ENCODE assay signal across 8 cellular contexts in the genomic region with DNA sequence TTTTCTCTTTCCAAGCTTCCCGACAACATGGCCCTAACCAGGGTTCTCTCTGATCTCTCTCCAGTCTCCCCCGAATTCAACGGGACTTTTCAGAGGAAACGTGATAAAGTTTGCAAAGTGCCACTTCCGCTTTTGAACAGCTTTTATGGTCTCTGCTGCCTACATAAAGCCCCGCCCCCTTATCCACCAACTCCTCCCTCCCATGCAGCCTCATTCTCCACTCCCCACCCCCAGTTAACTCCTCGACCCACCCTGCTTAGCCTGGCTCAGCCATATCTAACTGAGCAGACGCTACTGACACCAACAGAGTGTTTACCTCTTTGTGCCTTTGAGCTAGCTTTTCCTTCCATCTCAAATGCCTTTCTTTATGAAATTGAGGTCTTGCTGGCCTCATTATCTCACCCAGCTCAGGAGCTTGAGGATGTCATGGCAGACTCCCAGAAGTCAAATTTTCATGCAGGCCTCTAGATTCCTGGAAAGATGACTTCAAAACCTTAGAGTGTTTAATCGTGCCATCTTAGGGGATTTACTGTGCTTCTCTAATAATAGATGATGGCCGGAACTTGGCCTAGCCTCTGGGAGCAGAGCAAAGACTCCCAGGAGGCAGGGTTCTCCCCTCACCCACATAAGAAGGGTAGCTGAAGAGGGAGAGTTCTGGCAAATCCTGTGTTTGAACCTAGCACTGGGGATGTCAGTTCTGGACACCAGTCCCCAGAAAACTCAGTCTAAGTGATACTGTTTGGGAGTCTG.
A peak's percentile ranks its signal among the peaks of the same experiment; 100 is the strongest.
DNase-seq lines count a peak whose midpoint lies in the region; ATAC-seq, FAIRE-seq and TF ChIP-seq lines count a peak whose summit lies in the region.

No MANE protein-coding gene starts in this region.

- POLR2A ChIA-PET in activated CD4-positive, alpha-beta memory T cell treated with anti-CD3 and anti-CD28 coated beads, Interleukin-2, amount 10 ng/mL, durations not matched to agents 7 days and 5 days (lab: Charles Lee): no interaction called here

- H3K36me3 Mint-ChIP-seq in activated CD4-positive, alpha-beta memory T cell treated with anti-CD3 and anti-CD28 coated beads, Interleukin-2, amount 10 ng/mL, durations not matched to agents 7 days and 5 days (ENCODE audit: low read depth): no peaks in the 10 kb centered on the region
- peaks cover 0 to 6% of the 10 kb centered on the region in 2 donors for H3K36me3 Mint-ChIP-seq in naive B cell
- no peaks in the 10 kb centered on the region for H3K36me3 Mint-ChIP-seq in type B pancreatic cell

- H3K4me3 ChIP-seq in Jurkat, Clone E6-1 (ENCODE audit: low read length): no peak overlapping the region

- no peaks in the 10 kb centered on the region for H3K9me3 Mint-ChIP-seq in activated CD4-positive, alpha-beta memory T cell treated with anti-CD3 and anti-CD28 coated beads, Interleukin-2, amount 10 ng/mL, durations not matched to agents 7 days and 5 days
- H3K9me3 Mint-ChIP-seq in naive B cell (peaks cover 0 to 8% (median 2%) of the 10 kb centered on the region in 7 donors), type B pancreatic cell (no peaks in the 10 kb centered on the region)

- no peak overlapping the region for H3K4me3 Mint-ChIP-seq in activated CD4-positive, alpha-beta memory T cell treated with anti-CD3 and anti-CD28 coated beads, Interleukin-2, amount 10 ng/mL, durations not matched to agents 7 days and 5 days
- H3K4me3 Mint-ChIP-seq in naive B cell (peak overlapping the region; percentile 30 to 86 (median 75)), type B pancreatic cell (no peak overlapping the region)

- TF ChIP-seq CTCF in type B pancreatic cell (conservative IDR thresholded peaks at IDR 0.05): no peak

- peak; percentile 97 for FAIRE-seq in GM19239 (lab: Jason Lieb, UNC)

- DNase-seq in GM19239 (ENCODE audit: insufficient read length, low spot score): peak; percentile 33
- DNase-seq in Jurkat, Clone E6-1 (ENCODE audit: low read depth, low spot score): peak; percentile 63
- DNase-seq in activated CD4-positive, alpha-beta memory T cell treated with anti-CD3 and anti-CD28 coated beads, Interleukin-2, amount 10 ng/mL, durations not matched to agents 7 days and 5 days: peak; percentile 41
- peak; percentile 73 for DNase-seq in naive B cell
- DNase-seq in type B pancreatic cell (ENCODE audit: extremely low spot score, unreplicated experiment): no peak
- no peak for DNase-seq in NCI-H446 (lab: John Stamatoyannopoulos, UW)
- no peak for DNase-seq in HCEC 1CT
- DNase-seq in midbrain (lab: John Stamatoyannopoulos, UW): no peak

- H3K27ac Mint-ChIP-seq in activated CD4-positive, alpha-beta memory T cell treated with anti-CD3 and anti-CD28 coated beads, Interleukin-2, amount 10 ng/mL, durations not matched to agents 7 days and 5 days: peak overlapping the region; percentile 32
- H3K27ac Mint-ChIP-seq in naive B cell (peak overlapping the region; percentile 23 to 97 (median 84)), type B pancreatic cell (no peak overlapping the region)

- no peaks in the 10 kb centered on the region for H3K27me3 Mint-ChIP-seq in activated CD4-positive, alpha-beta memory T cell treated with anti-CD3 and anti-CD28 coated beads, Interleukin-2, amount 10 ng/mL, durations not matched to agents 7 days and 5 days
- H3K27me3 Mint-ChIP-seq in naive B cell: no peaks in the 10 kb centered on the region
- no peaks in the 10 kb centered on the region for H3K27me3 Mint-ChIP-seq in type B pancreatic cell

- peaks cover 23% of the 10 kb centered on the region for H3K4me1 Mint-ChIP-seq in activated CD4-positive, alpha-beta memory T cell treated with anti-CD3 and anti-CD28 coated beads, Interleukin-2, amount 10 ng/mL, durations not matched to agents 7 days and 5 days
- peaks cover 28 to 58% (median 35%) of the 10 kb centered on the region in 3 donors for H3K4me1 Mint-ChIP-seq in naive B cell
- H3K4me1 Mint-ChIP-seq in type B pancreatic cell (ENCODE audit: unreplicated experiment): peaks cover 13% of the 10 kb centered on the region

- ATAC-seq in naive B cell (ENCODE audit: low read depth in 2 of 2): peak; percentile 87 to 88

- CTCF ChIA-PET in activated CD4-positive, alpha-beta memory T cell treated with anti-CD3 and anti-CD28 coated beads, Interleukin-2, amount 10 ng/mL, durations not matched to agents 7 days and 5 days (lab: Charles Lee): interaction anchor here (1.4 kb wide), 1 partner anchor 9 kb away, joined by 3 read pairs; no protein-coding TSS in a partner anchor

Comparison
In these comparisons a context has a peak if more than half of its experiments do, and no peak if none do; other contexts are left out.
1. DNase-seq: peak in GM19239 (single experiment), Jurkat, Clone E6-1 (single experiment), activated CD4-positive, alpha-beta memory T cell treated with anti-CD3 and anti-CD28 coated beads, Interleukin-2, amount 10 ng/mL, durations not matched to agents 7 days and 5 days (single experiment) and naive B cell (single experiment); none in type B pancreatic cell (single experiment), NCI-H446 (0 of 2), HCEC 1CT (single experiment) and midbrain (single experiment).
2. H3K4me3 Mint-ChIP-seq: peak in naive B cell (8 of 8); none in activated CD4-positive, alpha-beta memory T cell treated with anti-CD3 and anti-CD28 coated beads, Interleukin-2, amount 10 ng/mL, durations not matched to agents 7 days and 5 days (single experiment) and type B pancreatic cell (single experiment).